ENCODE assay signal across 22 cellular contexts in genomic region chr16:86257546-86257945, GRCh38.
"Had no signal": no experiment of that assay in that cellular context is flagged by ENCODE, and none has a peak within 500 bp of the region (broad histone marks: within the 10 kb centered on the region; RNA-seq: fewer than 3 reads in every experiment).

No MANE protein-coding gene starts in this region.

- H3K9me3 ChIP-seq: mucosa of descending colon, ovary, right lobe of liver, suprapubic skin, upper lobe of right lung had no signal

- H3K4me3 ChIP-seq: left ventricle myocardium inferior, lung, mucosa of descending colon, ovary, right atrium auricular region, right lobe of liver, suprapubic skin, thoracic aorta, tibial artery, upper lobe of right lung had no signal

- ATAC-seq: mucosa of descending colon; naive thymus-derived CD4-positive, alpha-beta T cell; natural killer cell treated with Interleukin-12 subunit alpha and Interleukin-12 subunit beta and Interleukin-15 and Interleukin-18, amount 100 ng/mL, for 72 hours; right lobe of liver; stimulated activated effector memory CD8-positive, alpha-beta T cell treated with anti-CD3 and anti-CD28 coated beads, Interleukin-12 subunit alpha, Interleukin-12 subunit beta, amount 100 ng/mL, for 72 hours; upper lobe of right lung had no signal

- H3K27ac ChIP-seq: left ventricle myocardium inferior, ovary, right atrium auricular region, right lobe of liver, suprapubic skin, thoracic aorta, tibial artery, upper lobe of right lung had no signal

- H3K27me3 ChIP-seq: ovary, right atrium auricular region, right lobe of liver, upper lobe of right lung had no signal

- H3K4me1 ChIP-seq: left ventricle myocardium inferior, right atrium auricular region, right lobe of liver, suprapubic skin, tibial artery had no signal

- DNase-seq: hypothalamus; immature natural killer cell; left ventricle myocardium inferior; midbrain; mucosa of descending colon; naive thymus-derived CD4-positive, alpha-beta T cell; ovary; right lobe of liver; stimulated activated CD4-positive, alpha-beta T cell treated with anti-CD3 and anti-CD28 coated beads, Interleukin-12 subunit alpha, Interleukin-12 subunit beta, amount 100 ng/mL, for 4 hours; stimulated activated CD4-positive, alpha-beta T cell treated with anti-CD3 and anti-CD28 coated beads, Interleukin-15, amount 100 ng/mL, for 24 hours; stimulated activated CD4-positive, alpha-beta T cell treated with anti-CD3 and anti-CD28 coated beads, Interleukin-2, amount 100 ng/mL, for 24 hours; stimulated activated CD4-positive, alpha-beta T cell treated with anti-CD3 and anti-CD28 coated beads, Interleukin-4, amount 100 ng/mL, for 24 hours; stimulated activated naive CD4-positive, alpha-beta T cell; tibial artery; trophoblast cell; upper lobe of right lung had no signal

- H3K36me3 ChIP-seq: left ventricle myocardium inferior, ovary, right atrium auricular region, right lobe of liver, suprapubic skin, thoracic aorta, tibial artery, upper lobe of right lung had no signal
